Comparison of ENCODE assay signal across 15 cellular contexts in genomic region chr12:52788876-52789636, GRCh38. TPM values are rescaled to one million over a fixed set of nuclear protein-coding genes. Genes with fewer than 3 reads are reported as not detected.
A peak's percentile ranks its signal among the peaks of the same experiment; 100 is the strongest.
DNase-seq lines count a peak whose midpoint lies in the region; ATAC-seq, FAIRE-seq and TF ChIP-seq lines count a peak whose summit lies in the region.
"Had no signal": no experiment of that assay in that cellular context is flagged by ENCODE, and none has a peak within 500 bp of the region (broad histone marks: within the 10 kb centered on the region; RNA-seq: fewer than 3 reads in every experiment).

No MANE protein-coding gene starts in this region.

- no peaks in the 10 kb centered on the region for H3K27me3 ChIP-seq in neuronal stem cell (ENCODE audit: control insufficient read depth in 3 of 3, insufficient read depth in 3 of 3, low read depth in 1 of 3, low read length in 3 of 3)
- H3K27me3 ChIP-seq in pancreas = no peaks in the 10 kb centered on the region
- H3K27me3 ChIP-seq: BLaER1 had no signal

- peak overlapping the region; percentile 59 for H3K18ac ChIP-seq in neuronal stem cell (ENCODE audit: low read length)

- H2BK120ac ChIP-seq in neuronal stem cell (ENCODE audit: low read depth, low read length) = no peak overlapping the region

- H2BK5ac ChIP-seq in neuronal stem cell (ENCODE audit: low read length) = no peak overlapping the region

- peaks cover 2 to 3% of the 10 kb centered on the region in 2 donors for H3K9me3 Mint-ChIP-seq in natural killer cell
- H3K9me3 Mint-ChIP-seq in natural killer cell treated with Interleukin-12 subunit alpha and Interleukin-12 subunit beta and Interleukin-15 and Interleukin-18, amount 100 ng/mL, for 72 hours = no peaks in the 10 kb centered on the region

- ATAC-seq in natural killer cell (no peak), pancreas (no peak), GM21515 (IDR thresholded peaks at IDR 0.05; ENCODE audit: unreplicated experiment) (no peak)
- no peak for ATAC-seq in natural killer cell treated with Interleukin-12 subunit alpha and Interleukin-12 subunit beta and Interleukin-15 and Interleukin-18, amount 100 ng/mL, for 72 hours

- no peak for TF ChIP-seq CTCF in natural killer cell (IDR thresholded peaks at IDR 0.05)
- TF ChIP-seq CTCF in pancreas (IDR thresholded peaks at IDR 0.05) = no peak

- H3K27ac ChIP-seq in neuronal stem cell (replicated peaks; ENCODE audit: low read length) (no peak overlapping the region), pancreas (no peak overlapping the region)
- H3K27ac ChIP-seq: BLaER1, GM23248 had no signal

- no peak overlapping the region for H2AFZ ChIP-seq in neuronal stem cell (ENCODE audit: low read length)
- H2AFZ ChIP-seq: GM23248 had no signal

- H3K9me3 ChIP-seq in neuronal stem cell (replicated peaks in 1 of 2; ENCODE audit: control insufficient read depth in 2 of 2, insufficient read depth in 1 of 2, low read depth in 1 of 2, low read length in 2 of 2) (no peaks in the 10 kb centered on the region), pancreas (no peaks in the 10 kb centered on the region)
- H3K9me3 ChIP-seq: BLaER1, Caco-2 had no signal

- H4K8ac ChIP-seq in neuronal stem cell (ENCODE audit: low read depth, low read length) = no peak overlapping the region

- peak; percentile 22 for DNase-seq in activated effector memory CD4-positive, alpha-beta T cell treated with anti-CD3 and anti-CD28 coated beads, Interleukin-2, amount 50 U/mL, for 16 hours
- DNase-seq in activated effector memory CD4-positive, alpha-beta T cell treated with Interleukin-2 at 50 U/mL for 16 hours = no peak
- no peak for DNase-seq in natural killer cell
- DNase-seq in natural killer cell treated with Interleukin-12 subunit alpha and Interleukin-12 subunit beta and Interleukin-15 and Interleukin-18, amount 100 ng/mL, for 72 hours (ENCODE audit: low spot score) = no peak
- no peak for DNase-seq in neuronal stem cell (ENCODE audit: low spot score)
- no peak for DNase-seq in pancreas
- DNase-seq: 8988T; AML-193; Caco-2; CD8-positive, alpha-beta memory T cell; GM23248 had no signal

- no peaks in the 10 kb centered on the region for H3K4me1 ChIP-seq in neuronal stem cell (ENCODE audit: control insufficient read depth in 2 of 2, insufficient read depth in 1 of 2, low read depth in 1 of 2, low read length in 2 of 2)
- no peaks in the 10 kb centered on the region for H3K4me1 ChIP-seq in pancreas
- H3K4me1 ChIP-seq: BLaER1, Caco-2 had no signal

- H3K27ac Mint-ChIP-seq in natural killer cell = no peak overlapping the region
- H3K27ac Mint-ChIP-seq in natural killer cell treated with Interleukin-12 subunit alpha and Interleukin-12 subunit beta and Interleukin-15 and Interleukin-18, amount 100 ng/mL, for 72 hours = no peak overlapping the region

- H3K36me3 Mint-ChIP-seq in natural killer cell = no peaks in the 10 kb centered on the region
- no peaks in the 10 kb centered on the region for H3K36me3 Mint-ChIP-seq in natural killer cell treated with Interleukin-12 subunit alpha and Interleukin-12 subunit beta and Interleukin-15 and Interleukin-18, amount 100 ng/mL, for 72 hours

- no peak overlapping the region for H4K91ac ChIP-seq in neuronal stem cell (ENCODE audit: low read depth, low read length, poor library complexity)

- no peak overlapping the region for H3K4me3 ChIP-seq in neuronal stem cell (ENCODE audit: low read length in 2 of 2)
- no peak overlapping the region for H3K4me3 ChIP-seq in pancreas
- H3K4me3 ChIP-seq: BLaER1, GM23248 had no signal

- intact Hi-C loops in natural killer cell (cut with micrococcal nuclease) = no loop called here
- intact Hi-C loops in pancreas (cut with DNase I) = no loop called here

- no peak overlapping the region for H3K4ac ChIP-seq in neuronal stem cell (ENCODE audit: low read length)

- H3K4me2 ChIP-seq in neuronal stem cell (ENCODE audit: insufficient read depth, low read length, poor library complexity, severe bottlenecking) = no peak overlapping the region
- H3K4me2 ChIP-seq: BLaER1 had no signal

- H3K79me1 ChIP-seq in neuronal stem cell (ENCODE audit: low read depth, low read length) = no peaks in the 10 kb centered on the region

- peaks cover 15 to 21% of the 10 kb centered on the region in 2 donors for H3K4me1 Mint-ChIP-seq in natural killer cell
- H3K4me1 Mint-ChIP-seq in natural killer cell treated with Interleukin-12 subunit alpha and Interleukin-12 subunit beta and Interleukin-15 and Interleukin-18, amount 100 ng/mL, for 72 hours (ENCODE audit: low read depth in 2 of 2) = peaks cover 0 to 23% of the 10 kb centered on the region in 2 donors

- H3K36me3 ChIP-seq in neuronal stem cell (replicated peaks in 1 of 2; ENCODE audit: control insufficient read depth in 2 of 2, insufficient read depth in 2 of 2, low read length in 2 of 2) (no peaks in the 10 kb centered on the region), pancreas (no peaks in the 10 kb centered on the region)
- H3K36me3 ChIP-seq: BLaER1 had no signal

- H3K14ac ChIP-seq in neuronal stem cell (ENCODE audit: low read length) = no peak overlapping the region

- no peak overlapping the region for H3K9ac ChIP-seq in neuronal stem cell (ENCODE audit: low read depth, low read length, poor library complexity)
- H3K9ac ChIP-seq: BLaER1, GM23248 had no signal

- H3K4me3 Mint-ChIP-seq in natural killer cell = peak overlapping the region; percentile 13
- no peak overlapping the region for H3K4me3 Mint-ChIP-seq in natural killer cell treated with Interleukin-12 subunit alpha and Interleukin-12 subunit beta and Interleukin-15 and Interleukin-18, amount 100 ng/mL, for 72 hours

- H2AK5ac ChIP-seq in neuronal stem cell (ENCODE audit: low read depth, low read length) = no peak overlapping the region

- no CpG with 5 or more reads among the region's 11 CpGs for WGBS in neuronal stem cell (ENCODE audit: extremely low coverage in 2 of 2, insufficient read length in 2 of 2, insufficient replicate concordance in 1 of 2), 2 donors
- 90 to 91% methylated on average over 11 of the region's 11 CpGs for WGBS in pancreas, 2 donors

- no peak overlapping the region for H2BK12ac ChIP-seq in neuronal stem cell (ENCODE audit: low read length)

- H2BK15ac ChIP-seq in neuronal stem cell (ENCODE audit: low read length) = no peak overlapping the region

- peak overlapping the region; percentile 0 for H3K23ac ChIP-seq in neuronal stem cell (ENCODE audit: low read depth, low read length, poor library complexity)

- FAIRE-seq in pancreas (lab: Jason Lieb, UNC) = no peak

- peaks cover 54 to 57% of the 10 kb centered on the region in 2 donors for H3K27me3 Mint-ChIP-seq in natural killer cell (ENCODE audit: low read depth in 2 of 2)
- H3K27me3 Mint-ChIP-seq in natural killer cell treated with Interleukin-12 subunit alpha and Interleukin-12 subunit beta and Interleukin-15 and Interleukin-18, amount 100 ng/mL, for 72 hours = peaks cover 40 to 51% of the 10 kb centered on the region in 2 donors

RNA-seq across cellular contexts. Expression of gene KRT3, which starts 6.9 kb away (rescaled TPM):
- not detected for total RNA-seq in natural killer cell
- total RNA-seq in natural killer cell treated with Interleukin-12 subunit alpha and Interleukin-12 subunit beta and Interleukin-15 and Interleukin-18, amount 100 ng/mL, for 72 hours = not detected
- not detected for polyA plus RNA-seq in neuronal stem cell (2013, experiment 1 of 2)
- polyA plus RNA-seq in neuronal stem cell (2013, experiment 2 of 2) = not detected
- total RNA-seq in pancreas = not detected
- polyA plus RNA-seq in pancreas = not detected
- total RNA-seq: Caco-2; CD8-positive, alpha-beta memory T cell; Daoy; GM23248; H7 had no signal
- polyA plus RNA-seq: CD8-positive, alpha-beta memory T cell; GM23248 had no signal

RNA-seq across cellular contexts. Expression of gene KRT76, which starts 11.9 kb away (rescaled TPM):
- total RNA-seq in natural killer cell (not detected), pancreas (not detected)
- total RNA-seq in natural killer cell treated with Interleukin-12 subunit alpha and Interleukin-12 subunit beta and Interleukin-15 and Interleukin-18, amount 100 ng/mL, for 72 hours = not detected
- polyA plus RNA-seq in neuronal stem cell (2013, experiment 1 of 2) = not detected
- polyA plus RNA-seq in neuronal stem cell (2013, experiment 2 of 2) = not detected
- not detected for polyA plus RNA-seq in pancreas
- total RNA-seq: Caco-2; CD8-positive, alpha-beta memory T cell; Daoy; GM23248; H7 had no signal
- polyA plus RNA-seq: CD8-positive, alpha-beta memory T cell; GM23248 had no signal

RNA-seq across cellular contexts. Expression of gene KRT4, which starts 24.9 kb away (rescaled TPM):
- total RNA-seq in natural killer cell (not detected), pancreas (under 1 TPM in 5 of 6 donors, not detected in 1; 0.09 to 0.28 (median 0.20) TPM)
- not detected for total RNA-seq in natural killer cell treated with Interleukin-12 subunit alpha and Interleukin-12 subunit beta and Interleukin-15 and Interleukin-18, amount 100 ng/mL, for 72 hours
- not detected for polyA plus RNA-seq in neuronal stem cell (2013, experiment 1 of 2)
- polyA plus RNA-seq in neuronal stem cell (2013, experiment 2 of 2) = not detected
- 1 to 10 TPM; 1.3 to 1.9 TPM for polyA plus RNA-seq in pancreas
- total RNA-seq: CD8-positive, alpha-beta memory T cell; Daoy; H7 had no signal
- polyA plus RNA-seq: CD8-positive, alpha-beta memory T cell; GM23248 had no signal

RNA-seq across cellular contexts. Expression of gene KRT79, which starts 45.1 kb away (rescaled TPM):
- total RNA-seq in natural killer cell = under 1 TPM in 1 of 3 donors, not detected in 2; 0.18 TPM
- total RNA-seq in natural killer cell treated with Interleukin-12 subunit alpha and Interleukin-12 subunit beta and Interleukin-15 and Interleukin-18, amount 100 ng/mL, for 72 hours = not detected
- polyA plus RNA-seq in neuronal stem cell (2013, experiment 1 of 2) = not detected
- polyA plus RNA-seq in neuronal stem cell (2013, experiment 2 of 2) = not detected
- under 1 TPM in 1 of 6 donors, not detected in 5; 0.09 TPM for total RNA-seq in pancreas
- not detected for polyA plus RNA-seq in pancreas
- total RNA-seq: Caco-2; CD8-positive, alpha-beta memory T cell; GM23248; H7 had no signal
- polyA plus RNA-seq: CD8-positive, alpha-beta memory T cell had no signal

RNA-seq across cellular contexts. Expression of gene KRT78, which starts 59.7 kb away (rescaled TPM):
- total RNA-seq in natural killer cell (not detected), pancreas (under 1 TPM in 2 of 6 donors, not detected in 4; 0.35 to 0.56 TPM)
- not detected for total RNA-seq in natural killer cell treated with Interleukin-12 subunit alpha and Interleukin-12 subunit beta and Interleukin-15 and Interleukin-18, amount 100 ng/mL, for 72 hours
- not detected for polyA plus RNA-seq in neuronal stem cell (2013, experiment 1 of 2)
- not detected for polyA plus RNA-seq in neuronal stem cell (2013, experiment 2 of 2)
- polyA plus RNA-seq in pancreas = 1 to 10 TPM in 1 of 2 donors, under 1 TPM in 1; 0.27 to 1.1 TPM
- total RNA-seq: Caco-2; CD8-positive, alpha-beta memory T cell; Daoy; GM23248; H7 had no signal
- polyA plus RNA-seq: CD8-positive, alpha-beta memory T cell; GM23248 had no signal
